ENCODE assay signal across 9 cellular contexts in the genomic region with DNA sequence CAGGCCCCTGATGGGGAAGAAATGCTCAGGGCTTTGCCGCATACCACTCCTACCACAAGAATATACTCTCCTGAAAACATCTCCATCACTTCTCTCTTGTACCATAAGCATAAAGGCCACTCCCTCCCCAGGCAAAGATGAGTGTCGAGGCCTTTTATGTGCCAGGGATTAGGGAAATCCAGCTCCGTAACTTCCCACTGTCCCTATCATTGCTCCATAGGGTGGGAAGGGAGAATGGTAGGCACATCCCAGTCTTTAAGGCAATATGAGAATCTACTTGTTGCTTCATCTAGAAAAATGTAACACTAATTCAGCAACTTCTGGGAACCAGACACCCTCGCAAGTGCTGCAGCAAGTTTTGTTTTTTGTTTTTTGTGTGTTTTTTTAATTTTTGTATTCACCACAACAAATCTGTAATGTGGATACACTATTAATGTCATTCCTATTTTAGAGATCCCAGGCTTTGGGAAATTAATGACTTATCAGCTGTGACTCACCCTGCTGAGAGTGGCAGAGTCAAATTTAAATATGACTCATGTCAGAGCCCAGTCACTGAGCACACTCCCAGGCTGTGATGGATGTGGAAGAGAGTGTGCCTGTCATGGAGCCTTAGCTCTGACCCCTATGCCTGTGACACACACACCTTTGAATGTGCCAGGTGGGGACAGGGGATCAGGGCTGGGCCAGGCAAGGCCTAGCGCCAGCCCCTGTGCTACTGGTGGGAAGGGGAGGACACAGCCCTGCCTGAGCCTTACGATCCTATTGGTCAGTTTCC. TPM values are rescaled to one million over a fixed set of nuclear protein-coding genes. Genes with fewer than 3 reads are reported as not detected.
DNase-seq lines count a peak whose midpoint lies in the region; ATAC-seq and TF ChIP-seq lines count a peak whose summit lies in the region.
"Had no signal": no experiment of that assay in that cellular context is flagged by ENCODE, and none has a peak within 500 bp of the region (broad histone marks: within the 10 kb centered on the region; RNA-seq: fewer than 3 reads in every experiment).

No MANE protein-coding gene starts in this region.

- H3K4me1 ChIP-seq in CD8-positive, alpha-beta T cell (ENCODE audit: insufficient read depth, low read length), result peaks cover 11% of the 10 kb centered on the region
- peaks cover 22 to 43% of the 10 kb centered on the region in 2 donors for H3K4me1 ChIP-seq in thyroid gland

- H3K27me3 ChIP-seq in CD8-positive, alpha-beta T cell (ENCODE audit: insufficient read depth, low read length), result no peaks in the 10 kb centered on the region
- H3K27me3 ChIP-seq in thyroid gland, result no peaks in the 10 kb centered on the region

- TF ChIP-seq POLR2A in NB4 (IDR thresholded peaks at IDR 0.05; ENCODE audit: extremely low read depth, insufficient read length) (no peak), thyroid gland (IDR thresholded peaks at IDR 0.05) (no peak)

- peaks cover 35% of the 10 kb centered on the region for H3K36me3 Mint-ChIP-seq in CD8-positive, alpha-beta T cell
- peaks cover 0 to 31% (median 29%) of the 10 kb centered on the region in 3 donors for H3K36me3 Mint-ChIP-seq in naive thymus-derived CD8-positive, alpha-beta T cell

- no peaks in the 10 kb centered on the region for H3K9me3 Mint-ChIP-seq in CD8-positive, alpha-beta T cell
- H3K9me3 Mint-ChIP-seq in naive thymus-derived CD8-positive, alpha-beta T cell, result peaks cover 0 to 7% (median 0%) of the 10 kb centered on the region in 9 donors
- H3K9me3 Mint-ChIP-seq: central memory CD8-positive, alpha-beta T cell had no signal

- TF ChIP-seq CTCF in CD8-positive, alpha-beta T cell (IDR thresholded peaks at IDR 0.05), result no peak
- TF ChIP-seq CTCF in NB4 (IDR thresholded peaks at IDR 0.05; ENCODE audit: low read depth, low read length) (no peak), thyroid gland (IDR thresholded peaks at IDR 0.05) (no peak)

- whole genome bisulfite sequencing in thyroid gland, 2 donors, result 98 to 99% methylated on average over 6 of the region's 6 CpGs

- intact Hi-C loops in CD8-positive, alpha-beta T cell (cut with DNase I, micrococcal nuclease), result no loop called here
- intact Hi-C loops in thyroid gland (cut with DNase I), result no loop called here

- H3K27me3 Mint-ChIP-seq in CD8-positive, alpha-beta T cell (ENCODE audit: low read depth), result no peaks in the 10 kb centered on the region
- H3K27me3 Mint-ChIP-seq in naive thymus-derived CD8-positive, alpha-beta T cell, result no peaks in the 10 kb centered on the region
- H3K27me3 Mint-ChIP-seq: central memory CD8-positive, alpha-beta T cell had no signal

- no peak overlapping the region for H3K4me3 Mint-ChIP-seq in CD8-positive, alpha-beta T cell
- H3K4me3 Mint-ChIP-seq in naive thymus-derived CD8-positive, alpha-beta T cell, result no peak overlapping the region
- H3K4me3 Mint-ChIP-seq: central memory CD8-positive, alpha-beta T cell had no signal

- peak overlapping the region; percentile 61 for H3K27ac Mint-ChIP-seq in CD8-positive, alpha-beta T cell
- H3K27ac Mint-ChIP-seq in naive thymus-derived CD8-positive, alpha-beta T cell, result peak overlapping the region in 7 of 10 donors; percentile 33 to 86 (median 56)

- CTCF ChIA-PET in CD8-positive, alpha-beta T cell (lab: Charles Lee), result interaction anchor here (0.7 kb wide), 1 partner anchor 601 kb away, joined by 3 read pairs; no protein-coding TSS in a partner anchor

- no peak overlapping the region for H3K4me3 ChIP-seq in CD8-positive, alpha-beta T cell (ENCODE audit: low read depth, low read length)
- H3K4me3 ChIP-seq in NB4 (ENCODE audit: low read depth, low read length) (no peak overlapping the region), thyroid gland (replicated peaks in 1 of 3) (no peak overlapping the region)

- H3K36me3 ChIP-seq in CD8-positive, alpha-beta T cell (ENCODE audit: insufficient read depth, low read length), result no peaks in the 10 kb centered on the region
- H3K36me3 ChIP-seq in thyroid gland, result no peaks in the 10 kb centered on the region

- ATAC-seq in CD8-positive, alpha-beta T cell, result no peak
- ATAC-seq in GM21529 (IDR thresholded peaks at IDR 0.05; ENCODE audit: unreplicated experiment), result peak; percentile 55
- ATAC-seq in naive thymus-derived CD8-positive, alpha-beta T cell, result no peak

- no peak overlapping the region for H3K27ac ChIP-seq in CD8-positive, alpha-beta T cell (ENCODE audit: low read depth, low read length)
- peak overlapping the region in 1 of 3 donors; percentile 38 for H3K27ac ChIP-seq in thyroid gland

- no peaks in the 10 kb centered on the region for H3K9me3 ChIP-seq in CD8-positive, alpha-beta T cell (ENCODE audit: low read length)
- H3K9me3 ChIP-seq in thyroid gland, result no peaks in the 10 kb centered on the region

- no peak for DNase-seq in CD8-positive, alpha-beta T cell
- DNase-seq in NB4 (ENCODE audit: low read depth) (peak; percentile 46), dermis microvascular lymphatic vessel endothelial cell (ENCODE audit: low read depth in 2 of 2) (peak; percentile 40 to 87), NCI-H1048 (lab: John Stamatoyannopoulos, UW) (no peak), thyroid gland (no peak), NK-92 (lab: John Stamatoyannopoulos, UW; ENCODE audit: unreplicated experiment) (no peak)
- DNase-seq in naive thymus-derived CD8-positive, alpha-beta T cell, result no peak

- peaks cover 57% of the 10 kb centered on the region for H3K4me1 Mint-ChIP-seq in CD8-positive, alpha-beta T cell (ENCODE audit: low read depth)
- H3K4me1 Mint-ChIP-seq in naive thymus-derived CD8-positive, alpha-beta T cell, result peaks cover 34 to 72% (median 62%) of the 10 kb centered on the region in 4 donors

- POLR2A ChIA-PET in CD8-positive, alpha-beta T cell (lab: Charles Lee), result no interaction called here
- POLR2A ChIA-PET in naive thymus-derived CD8-positive, alpha-beta T cell (lab: Charles Lee), result no interaction called here

RNA-seq across cellular contexts. Expression of gene PANX1, which starts 23.4 kb away (rescaled TPM):
- 1 to 10 TPM; 8.3 to 9.3 TPM for total RNA-seq in CD8-positive, alpha-beta T cell
- 19.8 and 25.4 TPM in 2 replicates for total RNA-seq in dermis microvascular lymphatic vessel endothelial cell
- total RNA-seq in naive thymus-derived CD8-positive, alpha-beta T cell, result 1 to 10 TPM; 6.2 to 6.4 TPM
- polyA plus RNA-seq in naive thymus-derived CD8-positive, alpha-beta T cell, result 1 to 10 TPM; 4.6 to 8.7 (median 7.8) TPM
- total RNA-seq in thyroid gland, result 10 to 100 TPM; 18.4 to 21.7 (median 19.1) TPM

Comparison
In these comparisons a context has a peak if more than half of its experiments do, and no peak if none do; other contexts are left out.
1. DNase-seq: peak in NB4 (single experiment) and dermis microvascular lymphatic vessel endothelial cell (2 of 2); none in CD8-positive, alpha-beta T cell (0 of 7), naive thymus-derived CD8-positive, alpha-beta T cell (0 of 10), NCI-H1048 (single experiment), thyroid gland (0 of 2) and NK-92 (single experiment).